In genomic region chr3:188207941-188208750, GRCh38 we compare ENCODE assay signal across 1 cellular context.
TF ChIP-seq lines count a peak whose summit lies in the region.

No MANE protein-coding gene starts in this region.

TF ChIP-seq in SK-N-SH, 30 proteins besides CTCF, POLR2A, EP300 and RAD21 (continued from another document):
- TF ChIP-seq REST (IDR thresholded peaks at IDR 0.05; ENCODE audit: low read depth, low read length) (no peak), IRF3 (IDR thresholded peaks at IDR 0.05; ENCODE audit: low read depth, low read length) (no peak), POLR2AphosphoS5 (IDR thresholded peaks at IDR 0.05; ENCODE audit: low read depth, low read length) (0 out of 2 replicates have a peak, but pooled peaks have one; percentile 18), CHD2 (IDR thresholded peaks at IDR 0.05; ENCODE audit: low read length, partially characterized antibody) (no peak), USF2 (IDR thresholded peaks at IDR 0.05; ENCODE audit: borderline replicate concordance, low read depth, low read length) (no peak), MAX (IDR thresholded peaks at IDR 0.05; ENCODE audit: low read depth) (no peak; the same call in 1 of the 2 replicates), PBX3 (IDR thresholded peaks at IDR 0.05) (peak; percentile 64), JUND (IDR thresholded peaks at IDR 0.05) (no peak), FOSL2 (IDR thresholded peaks at IDR 0.05; ENCODE audit: borderline replicate concordance, low read depth) (no peak), MEF2A (IDR thresholded peaks at IDR 0.05; ENCODE audit: borderline replicate concordance, low read depth) (no peak)
TF ChIP-seq in SK-N-SH: peak in this region for 3.
